ENCODE assay signal across 14 cellular contexts in genomic region chr10:61465807-61466425, GRCh38. TPM values are rescaled to one million over a fixed set of nuclear protein-coding genes. Genes with fewer than 3 reads are reported as not detected.
DNase-seq lines count a peak whose midpoint lies in the region; ATAC-seq and TF ChIP-seq lines count a peak whose summit lies in the region.
"Had no signal": no experiment of that assay in that cellular context is flagged by ENCODE, and none has a peak within 500 bp of the region (broad histone marks: within the 10 kb centered on the region; RNA-seq: fewer than 3 reads in every experiment).

No MANE protein-coding gene starts in this region.

- H3K79me2 ChIP-seq in neural progenitor cell (ENCODE audit: low read depth): no peaks in the 10 kb centered on the region

- ATAC-seq in HG03135 (IDR thresholded peaks at IDR 0.05; ENCODE audit: unreplicated experiment) (no peak), aorta (ENCODE audit: low FRiP score) (no peak), HG03460 (IDR thresholded peaks at IDR 0.05; ENCODE audit: unreplicated experiment) (no peak)

- intact Hi-C loops in dendritic cell treated with granulocyte-macrophage colony-stimulating factor and Interleukin-4, amounts not matched to agents 40 ng/mL and 50 ng/mL, for 4 days (cut with micrococcal nuclease): no loop called here
- intact Hi-C loops in aorta (cut with DNase I): no loop called here

- H2AFZ ChIP-seq in neural progenitor cell (replicated peaks): no peak overlapping the region

- TF ChIP-seq CTCF in neural progenitor cell (IDR thresholded peaks at IDR 0.05): peak; percentile 16

- H4K20me1 ChIP-seq in neural progenitor cell (ENCODE audit: low read depth): no peaks in the 10 kb centered on the region

- no peaks in the 10 kb centered on the region for H3K36me3 Mint-ChIP-seq in dendritic cell treated with granulocyte-macrophage colony-stimulating factor and Interleukin-4, amounts not matched to agents 40 ng/mL and 50 ng/mL, for 4 days (ENCODE audit: low read depth)
- no peaks in the 10 kb centered on the region for H3K36me3 Mint-ChIP-seq in neural progenitor cell

- peaks cover 22% of the 10 kb centered on the region for H3K4me1 Mint-ChIP-seq in dendritic cell treated with granulocyte-macrophage colony-stimulating factor and Interleukin-4, amounts not matched to agents 40 ng/mL and 50 ng/mL, for 4 days (ENCODE audit: low read depth)
- no peaks in the 10 kb centered on the region for H3K4me1 Mint-ChIP-seq in neural progenitor cell
- H3K4me1 Mint-ChIP-seq: activated CD4-positive, alpha-beta memory T cell treated with anti-CD3 and anti-CD28 coated beads, Interleukin-2, amount 10 ng/mL, durations not matched to agents 7 days and 5 days had no signal

- peaks cover 7% of the 10 kb centered on the region for H3K27me3 Mint-ChIP-seq in dendritic cell treated with granulocyte-macrophage colony-stimulating factor and Interleukin-4, amounts not matched to agents 40 ng/mL and 50 ng/mL, for 4 days
- peaks cover 2% of the 10 kb centered on the region for H3K27me3 Mint-ChIP-seq in neural progenitor cell (ENCODE audit: insufficient read depth, low read depth)

- peaks cover 7% of the 10 kb centered on the region for H3K9me3 Mint-ChIP-seq in dendritic cell treated with granulocyte-macrophage colony-stimulating factor and Interleukin-4, amounts not matched to agents 40 ng/mL and 50 ng/mL, for 4 days
- H3K9me3 Mint-ChIP-seq in neural progenitor cell: peaks cover 2% of the 10 kb centered on the region
- H3K9me3 Mint-ChIP-seq: activated CD4-positive, alpha-beta memory T cell treated with anti-CD3 and anti-CD28 coated beads, Interleukin-2, amount 10 ng/mL, durations not matched to agents 7 days and 5 days had no signal

- no peak overlapping the region for H3K9ac ChIP-seq in neural progenitor cell

- H3K36me3 ChIP-seq in neural progenitor cell: no peaks in the 10 kb centered on the region
- no peaks in the 10 kb centered on the region for H3K36me3 ChIP-seq in aorta (ENCODE audit: control insufficient read depth in 1 of 2, insufficient read depth in 2 of 2, low read length in 1 of 2)
- H3K36me3 ChIP-seq: prostate gland, transverse colon had no signal

- no peak overlapping the region for H3K4me2 ChIP-seq in neural progenitor cell

- no peak overlapping the region for H3K27ac ChIP-seq in neural progenitor cell
- H3K27ac ChIP-seq in aorta (ENCODE audit: low read depth in 1 of 2, low read length in 2 of 2): no peak overlapping the region
- H3K27ac ChIP-seq: prostate gland, transverse colon had no signal

- no peaks in the 10 kb centered on the region for H3K27me3 ChIP-seq in neural progenitor cell
- H3K27me3 ChIP-seq in aorta (ENCODE audit: control insufficient read depth in 1 of 2, insufficient read depth in 2 of 2, low read length in 1 of 2): no peaks in the 10 kb centered on the region
- H3K27me3 ChIP-seq: transverse colon had no signal

- H3K4me3 Mint-ChIP-seq in dendritic cell treated with granulocyte-macrophage colony-stimulating factor and Interleukin-4, amounts not matched to agents 40 ng/mL and 50 ng/mL, for 4 days: no peak overlapping the region
- no peak overlapping the region for H3K4me3 Mint-ChIP-seq in neural progenitor cell
- H3K4me3 Mint-ChIP-seq: activated CD4-positive, alpha-beta memory T cell treated with anti-CD3 and anti-CD28 coated beads, Interleukin-2, amount 10 ng/mL, durations not matched to agents 7 days and 5 days had no signal

- H3F3A ChIP-seq in neural progenitor cell (ENCODE audit: low read depth): no peaks in the 10 kb centered on the region

- H3K9me3 ChIP-seq in neural progenitor cell (ENCODE audit: low read depth) (no peaks in the 10 kb centered on the region), aorta (ENCODE audit: control insufficient read depth, low read length) (no peaks in the 10 kb centered on the region)
- H3K9me3 ChIP-seq: prostate gland, transverse colon had no signal

- H3K4me3 ChIP-seq in neural progenitor cell (no peak overlapping the region), aorta (ENCODE audit: low read length in 2 of 2) (no peak overlapping the region)
- H3K4me3 ChIP-seq: prostate gland, transverse colon had no signal

- H3K27ac Mint-ChIP-seq in dendritic cell treated with granulocyte-macrophage colony-stimulating factor and Interleukin-4, amounts not matched to agents 40 ng/mL and 50 ng/mL, for 4 days: peak overlapping the region; percentile 24
- no peak overlapping the region for H3K27ac Mint-ChIP-seq in neural progenitor cell
- H3K27ac Mint-ChIP-seq: activated CD4-positive, alpha-beta memory T cell treated with anti-CD3 and anti-CD28 coated beads, Interleukin-2, amount 10 ng/mL, durations not matched to agents 7 days and 5 days had no signal

- H3K4me1 ChIP-seq in neural progenitor cell (no peaks in the 10 kb centered on the region), aorta (ENCODE audit: control insufficient read depth in 1 of 2, insufficient read depth in 2 of 2, low read length in 2 of 2) (peaks cover 0 to 2% of the 10 kb centered on the region in 2 donors)
- H3K4me1 ChIP-seq: transverse colon had no signal

- DNase-seq in NCI-H748 (lab: John Stamatoyannopoulos, UW; ENCODE audit: unreplicated experiment) (peak; percentile 5), NCI-H748 treated with DMSO at 0.1 percent for 48 hours (lab: John Stamatoyannopoulos, UW) (no peak), NCI-H69 (lab: John Stamatoyannopoulos, UW) (peak; percentile 13), neural progenitor cell (ENCODE audit: low spot score) (peak; percentile 8), aorta (no peak)
- DNase-seq: activated CD4-positive, alpha-beta memory T cell treated with anti-CD3 and anti-CD28 coated beads, Interleukin-2, amount 10 ng/mL, durations not matched to agents 7 days and 5 days; NCI-H2081 treated with DMSO at 0.1 percent for 48 hours; stimulated activated CD8-positive, alpha-beta memory T cell treated with anti-CD3 and anti-CD28 coated beads, Interleukin-4, amount 100 ng/mL, for 48 hours; T-helper 2 cell; transverse colon had no signal

- WGBS in aorta, 2 donors: 97% methylated on average over 3 of the region's 3 CpGs

RNA-seq across cellular contexts. Expression of gene TMEM26, which starts 12.7 kb away (rescaled TPM):
- total RNA-seq in neural progenitor cell (ENCODE audit: low replicate concordance): not detected in 2 replicates
- under 1 TPM; 0.54 to 0.62 TPM for total RNA-seq in aorta
- 1 to 10 TPM in 1 of 2 donors, under 1 TPM in 1; 0.25 to 1.3 TPM for polyA plus RNA-seq in aorta
- total RNA-seq: activated CD4-positive, alpha-beta memory T cell treated with anti-CD3 and anti-CD28 coated beads, Interleukin-2, amount 10 ng/mL, durations not matched to agents 7 days and 5 days had no signal

Comparison
In these comparisons a context has a peak if more than half of its experiments do, and no peak if none do; other contexts are left out.
1. DNase-seq: peak in NCI-H748 (single experiment), NCI-H69 (single experiment) and neural progenitor cell (single experiment); none in NCI-H748 treated with DMSO at 0.1 percent for 48 hours (single experiment) and aorta (0 of 2).